21 cellular contexts compared by ENCODE assay signal in the genomic region with DNA sequence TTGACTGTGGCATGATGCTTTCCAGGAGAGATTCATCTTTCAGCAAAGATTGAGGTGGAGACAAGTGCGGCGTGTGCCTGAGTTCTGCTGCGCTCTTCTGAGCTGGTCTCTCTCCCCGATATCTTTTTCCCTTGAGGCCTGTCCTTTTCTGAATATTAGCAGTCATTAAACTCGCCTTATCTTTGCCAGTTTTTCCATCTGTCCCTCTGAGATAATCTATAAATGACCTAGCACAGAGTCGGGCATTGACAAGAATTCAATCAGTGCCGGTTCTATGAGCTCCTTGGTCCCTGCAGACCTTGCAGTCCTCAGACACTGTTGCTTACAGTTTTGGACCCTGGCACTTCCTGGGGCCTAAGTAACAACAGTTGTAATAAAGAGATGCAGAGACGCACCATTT.
"Had no signal": no experiment of that assay in that cellular context is flagged by ENCODE, and none has a peak within 500 bp of the region (broad histone marks: within the 10 kb centered on the region; RNA-seq: fewer than 3 reads in every experiment).

No MANE protein-coding gene starts in this region.

- H3K4me3 ChIP-seq: body of pancreas, dorsolateral prefrontal cortex, lower lobe of right lung, psoas muscle, upper lobe of right lung had no signal

- H3K4me1 Mint-ChIP-seq: mesothelial cell of epicardium, neural crest cell had no signal

- H3K9me3 Mint-ChIP-seq: activated B cell treated with CpG ODN at 0.5 μM for 24 hours; activated CD4-positive, alpha-beta memory T cell treated with anti-CD3 and anti-CD28 coated beads for 36 hours; activated naive CD4-positive, alpha-beta T cell treated with anti-CD3 and anti-CD28 coated beads for 36 hours; activated T-helper 17 cell treated with anti-CD3 and anti-CD28 coated beads, Interleukin-2, amount 50 U/mL, for 72 hours; mesothelial cell of epicardium; neural crest cell had no signal

- H3K36me3 Mint-ChIP-seq: activated CD4-positive, alpha-beta memory T cell treated with anti-CD3 and anti-CD28 coated beads for 36 hours; mesothelial cell of epicardium had no signal

- H3K27ac ChIP-seq: body of pancreas, dorsolateral prefrontal cortex, lower lobe of right lung, psoas muscle, upper lobe of right lung had no signal

- H3K9me3 ChIP-seq: body of pancreas, lower lobe of right lung, psoas muscle, upper lobe of right lung had no signal

- DNase-seq: activated B cell treated with CpG ODN at 0.5 μM for 24 hours; activated CD4-positive, alpha-beta memory T cell treated with anti-CD3 and anti-CD28 coated beads for 36 hours; activated CD4-positive, alpha-beta T cell treated with anti-CD3 and anti-CD28 coated beads for 4 hours; activated naive CD4-positive, alpha-beta T cell treated with anti-CD3 and anti-CD28 coated beads for 36 hours; activated T-cell treated with anti-CD3 and anti-CD28 coated beads, Interleukin-2, amount 50 U/mL, for 1 hour; body of pancreas; dorsolateral prefrontal cortex; foreskin melanocyte; glutamatergic neuron; hippocampal formation; islet precursor cell; left colon; lower lobe of right lung; psoas muscle; right cardiac atrium; stimulated activated CD4-positive, alpha-beta T cell treated with anti-CD3 and anti-CD28 coated beads, Interleukin-2, amount 100 ng/mL, for 24 hours; T-helper 17 cell; upper lobe of right lung had no signal

- ATAC-seq: activated T-helper 17 cell treated with anti-CD3 and anti-CD28 coated beads, Interleukin-2, amount 50 U/mL, for 72 hours; body of pancreas; left colon; lower lobe of right lung; psoas muscle; right cardiac atrium; T-helper 17 cell; upper lobe of right lung had no signal

- H3K27ac Mint-ChIP-seq: activated B cell treated with CpG ODN at 0.5 μM for 24 hours; activated CD4-positive, alpha-beta memory T cell treated with anti-CD3 and anti-CD28 coated beads for 36 hours; activated T-helper 17 cell treated with anti-CD3 and anti-CD28 coated beads, Interleukin-2, amount 50 U/mL, for 72 hours; mesothelial cell of epicardium had no signal

- H3K4me1 ChIP-seq: body of pancreas, psoas muscle had no signal

- H3K4me3 Mint-ChIP-seq: activated B cell treated with CpG ODN at 0.5 μM for 24 hours; activated CD4-positive, alpha-beta memory T cell treated with anti-CD3 and anti-CD28 coated beads for 36 hours; activated naive CD4-positive, alpha-beta T cell treated with anti-CD3 and anti-CD28 coated beads for 36 hours; mesothelial cell of epicardium; neural crest cell; T-helper 17 cell had no signal

- H3K27me3 Mint-ChIP-seq: activated B cell treated with CpG ODN at 0.5 μM for 24 hours; activated CD4-positive, alpha-beta memory T cell treated with anti-CD3 and anti-CD28 coated beads for 36 hours; activated T-helper 17 cell treated with anti-CD3 and anti-CD28 coated beads, Interleukin-2, amount 50 U/mL, for 72 hours; T-helper 17 cell had no signal

- H3K36me3 ChIP-seq: lower lobe of right lung, upper lobe of right lung had no signal

- H3K27me3 ChIP-seq: body of pancreas, upper lobe of right lung had no signal
